Comparison of ENCODE assay signal across 8 cellular contexts in genomic region chr17:3845361-3845753, GRCh38. TPM values are rescaled to one million over a fixed set of nuclear protein-coding genes. Genes with fewer than 3 reads are reported as not detected.
DNase-seq lines count a peak whose midpoint lies in the region; ATAC-seq and TF ChIP-seq lines count a peak whose summit lies in the region.

No MANE protein-coding gene starts in this region.

- H3K4me1 Mint-ChIP-seq in T-helper 17 cell = peaks cover 25% of the 10 kb centered on the region

- ATAC-seq in HG03139 (IDR thresholded peaks at IDR 0.05; ENCODE audit: unreplicated experiment) (peak; percentile 18), T-helper 17 cell (peak; percentile 7), lung (ENCODE audit: insufficient read depth, low FRiP score) (no peak)

- H3K27ac Mint-ChIP-seq in T-helper 17 cell = peak overlapping the region; percentile 85

- no peaks in the 10 kb centered on the region for H3K4me1 ChIP-seq in lung (ENCODE audit: control insufficient read depth in 2 of 2, insufficient read depth in 2 of 2, low read length in 2 of 2)

- DNase-seq in DMS53 (lab: John Stamatoyannopoulos, UW) = peak; percentile 38
- DNase-seq in DMS53 treated with DMSO at 0.1 percent for 48 hours (lab: John Stamatoyannopoulos, UW; ENCODE audit: unreplicated experiment) = no peak
- DNase-seq in T-helper 17 cell = no peak
- DNase-seq in choroid plexus epithelial cell (ENCODE audit: low read depth) = peak; percentile 30
- DNase-seq in lung (ENCODE audit: low spot score) = no peak
- peak; percentile 8 for DNase-seq in stimulated activated CD8-positive, alpha-beta memory T cell treated with anti-CD3 and anti-CD28 coated beads, Interleukin-15, amount 100 ng/mL, for 24 hours (ENCODE audit: low read depth)
- no peak for DNase-seq in HuH-7.5 (ENCODE audit: low spot score)

- no peak for TF ChIP-seq CTCF in choroid plexus epithelial cell (conservative IDR thresholded peaks at IDR 0.05; ENCODE audit: low read depth, low read length)
- TF ChIP-seq CTCF in lung (IDR thresholded peaks at IDR 0.05; ENCODE audit: control extremely low read depth, extremely low read depth) = no peak

- peaks cover 0 to 6% of the 10 kb centered on the region in 2 donors for H3K36me3 ChIP-seq in lung (ENCODE audit: control insufficient read depth in 2 of 2, insufficient read depth in 2 of 2, low read length in 2 of 2)

- H3K4me3 ChIP-seq in choroid plexus epithelial cell (ENCODE audit: low read depth, low read length) = peak overlapping the region; percentile 93
- H3K4me3 ChIP-seq in lung = peak overlapping the region; percentile 91

- WGBS in lung, 2 donors = 0% methylated on average over 11 of the region's 11 CpGs

- H3K27ac ChIP-seq in lung (ENCODE audit: low read depth in 1 of 2, low read length in 1 of 2) = peak overlapping the region; percentile 94 to 96

- H3K27me3 Mint-ChIP-seq in T-helper 17 cell = no peaks in the 10 kb centered on the region

- peaks cover 2% of the 10 kb centered on the region for H3K36me3 Mint-ChIP-seq in T-helper 17 cell (ENCODE audit: low read depth)

- H3K9me3 ChIP-seq in T-helper 17 cell (ENCODE audit: control insufficient read depth, low read length, poor library complexity, severe bottlenecking) (no peaks in the 10 kb centered on the region), lung (ENCODE audit: control insufficient read depth in 2 of 2, insufficient read depth in 1 of 2, low read length in 1 of 2) (no peaks in the 10 kb centered on the region)

- peak overlapping the region; percentile 93 for H3K4me3 Mint-ChIP-seq in T-helper 17 cell

- H3K27me3 ChIP-seq in lung (ENCODE audit: control insufficient read depth, insufficient read depth) = no peaks in the 10 kb centered on the region

RNA-seq across cellular contexts. Expression of gene NCBP3, which starts 0.7 kb away (rescaled TPM):
- total RNA-seq in T-helper 17 cell (10 to 100 TPM; 37.0 to 42.9 TPM), lung (10 to 100 TPM; 34.3 to 49.4 TPM)
- polyA plus RNA-seq in lung = 10 to 100 TPM; 15.9 to 17.8 TPM

RNA-seq across cellular contexts. Expression of gene ITGAE, which starts 44.4 kb away (rescaled TPM):
- total RNA-seq in T-helper 17 cell = 10 to 100 TPM; 10.2 to 14.3 TPM
- total RNA-seq in lung = 10 to 100 TPM; 16.8 to 21.3 TPM
- 10 to 100 TPM; 34.0 to 37.3 TPM for polyA plus RNA-seq in lung

RNA-seq across cellular contexts. Expression of gene CAMKK1, which starts 47.5 kb away (rescaled TPM):
- total RNA-seq in T-helper 17 cell (1 to 10 TPM; 5.8 to 5.9 TPM), lung (10 to 100 TPM in 1 of 2 donors, 1 to 10 TPM in 1; 3.8 to 14.9 TPM)
- 10 to 100 TPM in 1 of 2 donors, 1 to 10 TPM in 1; 7.9 to 11.0 TPM for polyA plus RNA-seq in lung

Comparison
In these comparisons a context has a peak if more than half of its experiments do, and no peak if none do; other contexts are left out.
1. DNase-seq: peak in DMS53 (single experiment), choroid plexus epithelial cell (single experiment) and stimulated activated CD8-positive, alpha-beta memory T cell treated with anti-CD3 and anti-CD28 coated beads, Interleukin-15, amount 100 ng/mL, for 24 hours (single experiment); none in DMS53 treated with DMSO at 0.1 percent for 48 hours (single experiment), T-helper 17 cell (0 of 3), lung (single experiment) and HuH-7.5 (single experiment).